ENCODE assay signal across 15 cellular contexts in the genomic region with DNA sequence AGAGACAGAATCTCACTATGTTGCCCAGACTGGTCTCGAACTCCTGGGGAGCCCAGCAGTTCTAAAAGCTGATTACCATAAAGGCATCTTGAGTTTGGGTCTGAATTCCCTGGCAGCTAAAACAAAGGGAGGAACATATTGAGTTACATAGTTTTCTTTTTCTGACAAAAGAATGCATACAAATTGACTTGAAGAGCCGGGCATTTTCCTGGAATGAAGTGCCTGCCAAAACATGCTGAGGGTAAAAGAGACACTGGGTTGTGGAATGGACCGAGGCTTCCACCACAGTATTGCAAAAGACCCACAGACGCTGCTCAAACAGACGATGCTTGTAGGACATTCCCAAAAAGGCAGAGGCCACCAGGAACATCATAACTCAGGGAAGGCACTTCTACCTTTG. TPM values are rescaled to one million over a fixed set of nuclear protein-coding genes. Genes with fewer than 3 reads are reported as not detected.
DNase-seq lines count a peak whose midpoint lies in the region; ATAC-seq, FAIRE-seq and TF ChIP-seq lines count a peak whose summit lies in the region.
"Had no signal": no experiment of that assay in that cellular context is flagged by ENCODE, and none has a peak within 500 bp of the region (broad histone marks: within the 10 kb centered on the region; RNA-seq: fewer than 3 reads in every experiment).

No MANE protein-coding gene starts in this region.

- H3K27me3 Mint-ChIP-seq in stimulated activated naive B cell treated with anti-CD40 and anti-IgM and Interleukin-4, amounts not matched to agents 10 μg/mL and 1 μg/mL and 100 μg/mL, for 72 hours: no peaks in the 10 kb centered on the region

- TF ChIP-seq CTCF in keratinocyte (optimal IDR thresholded peaks at IDR 0.05 in 1 of 3, IDR thresholded peaks at IDR 0.05 in 1 of 3, conservative IDR thresholded peaks at IDR 0.05 in 1 of 3; ENCODE audit: extremely low read depth in 1 of 3, insufficient read depth in 2 of 3, low read length in 3 of 3) (no peak), stomach (IDR thresholded peaks at IDR 0.05) (no peak), testis (IDR thresholded peaks at IDR 0.05) (no peak)

- H3K9ac ChIP-seq in keratinocyte (ENCODE audit: control insufficient read depth, extremely low read depth, insufficient read depth, low read length): no peak overlapping the region

- no peak overlapping the region for H2AFZ ChIP-seq in keratinocyte (ENCODE audit: control insufficient read depth, low read length)

- dilution Hi-C loops in keratinocyte (cut with MboI; ENCODE audit: extremely low pct_ligation_motif_present, low sequenced_read_pairs): no loop called here

- H3K36me3 Mint-ChIP-seq in stimulated activated naive B cell treated with anti-CD40 and anti-IgM and Interleukin-4, amounts not matched to agents 10 μg/mL and 1 μg/mL and 100 μg/mL, for 72 hours: no peaks in the 10 kb centered on the region

- DNase-seq in GM04504 (ENCODE audit: low read depth): peak; percentile 47
- DNase-seq in astrocyte of the hippocampus (ENCODE audit: low read depth, low spot score): peak; percentile 62
- no peak for DNase-seq in keratinocyte (ENCODE audit: low read depth, low spot score)
- no peak for DNase-seq in stomach
- no peak for DNase-seq in activated CD4-positive, CD25-positive, alpha-beta regulatory T cell (lab: John Stamatoyannopoulos, UW)
- DNase-seq in stimulated activated naive B cell treated with anti-CD40 and anti-IgM and Interleukin-4, amounts not matched to agents 10 μg/mL and 1 μg/mL and 100 μg/mL, for 72 hours: no peak
- no peak for DNase-seq in testis
- no peak for DNase-seq in 8988T
- DNase-seq: activated CD8-positive, alpha-beta memory T cell treated with anti-CD3 and anti-CD28 coated beads for 24 hours; activated gamma-delta T cell treated with Interleukin-2 at 50 U/mL for 16 hours; Calu3; NCI-H2081 treated with DMSO at 0.1 percent for 48 hours; stimulated activated CD4-positive, alpha-beta T cell treated with anti-CD3 and anti-CD28 coated beads, Interleukin-2, amount 100 ng/mL, for 48 hours had no signal

- no peak overlapping the region for H3K4me2 ChIP-seq in keratinocyte (ENCODE audit: control insufficient read depth, extremely low read depth, insufficient read depth, low read depth, low read length)

- intact Hi-C loops in stomach (cut with DNase I; ENCODE audit: low total_unique reads) (no loop called here), testis (cut with DNase I; ENCODE audit: low total_unique reads) (no loop called here)

- H3K9me3 ChIP-seq in keratinocyte (ENCODE audit: control insufficient read depth, low read depth, low read length): no peaks in the 10 kb centered on the region
- no peaks in the 10 kb centered on the region for H3K9me3 ChIP-seq in stomach
- no peaks in the 10 kb centered on the region for H3K9me3 ChIP-seq in testis
- H3K9me3 ChIP-seq: SJSA1 had no signal

- no peaks in the 10 kb centered on the region for H4K20me1 ChIP-seq in keratinocyte (ENCODE audit: control insufficient read depth, extremely low read depth, insufficient read depth, low read length)

- TF ChIP-seq EP300 in stomach (IDR thresholded peaks at IDR 0.05): no peak

- H3K4me3 ChIP-seq in keratinocyte (ENCODE audit: control insufficient read depth in 2 of 3, extremely low read depth in 1 of 3, insufficient read depth in 2 of 3, low read depth in 1 of 3, low read length in 3 of 3) (no peak overlapping the region), stomach (no peak overlapping the region), testis (no peak overlapping the region)
- H3K4me3 ChIP-seq: cardiac muscle cell, SJSA1 had no signal

- H3K27ac ChIP-seq in keratinocyte (ENCODE audit: control insufficient read depth, insufficient read depth, low read length) (no peak overlapping the region), stomach (peak overlapping the region in 3 of 5 donors; percentile 74 to 91 (median 85)), testis (no peak overlapping the region)
- H3K27ac ChIP-seq: cardiac muscle cell, SJSA1 had no signal

- no peak for ATAC-seq in stimulated activated naive B cell treated with anti-CD40 and anti-IgM and Interleukin-4, amounts not matched to agents 10 μg/mL and 1 μg/mL and 100 μg/mL, for 72 hours (replicated peaks)

- TF ChIP-seq POLR2A in stomach (IDR thresholded peaks at IDR 0.05) (no peak), testis (IDR thresholded peaks at IDR 0.05) (no peak)

- no peaks in the 10 kb centered on the region for H3K27me3 ChIP-seq in keratinocyte (ENCODE audit: control insufficient read depth, extremely low read depth, insufficient read depth, low read length)
- H3K27me3 ChIP-seq in stomach: no peaks in the 10 kb centered on the region
- no peaks in the 10 kb centered on the region for H3K27me3 ChIP-seq in testis
- H3K27me3 ChIP-seq: cardiac muscle cell, SJSA1 had no signal

- no peaks in the 10 kb centered on the region for H3K79me2 ChIP-seq in keratinocyte (ENCODE audit: control insufficient read depth, insufficient read depth, low read length)

- WGBS in stomach, 5 donors: 61 to 69% (median 65%) methylated on average over 5 of the region's 5 CpGs
- WGBS in testis, 2 donors: 52 to 58% methylated on average over 5 of the region's 5 CpGs

- no peak overlapping the region for H3K27ac Mint-ChIP-seq in stimulated activated naive B cell treated with anti-CD40 and anti-IgM and Interleukin-4, amounts not matched to agents 10 μg/mL and 1 μg/mL and 100 μg/mL, for 72 hours

- no peaks in the 10 kb centered on the region for H3K9me3 Mint-ChIP-seq in stimulated activated naive B cell treated with anti-CD40 and anti-IgM and Interleukin-4, amounts not matched to agents 10 μg/mL and 1 μg/mL and 100 μg/mL, for 72 hours

- no peaks in the 10 kb centered on the region for H3K36me3 ChIP-seq in keratinocyte (ENCODE audit: control insufficient read depth in 2 of 2, extremely low read depth in 1 of 2, insufficient read depth in 2 of 2, low read length in 2 of 2)
- no peaks in the 10 kb centered on the region for H3K36me3 ChIP-seq in stomach
- no peaks in the 10 kb centered on the region for H3K36me3 ChIP-seq in testis (ENCODE audit: low read depth, missing control alignments)
- H3K36me3 ChIP-seq: cardiac muscle cell, SJSA1 had no signal

- H3K4me1 Mint-ChIP-seq in stimulated activated naive B cell treated with anti-CD40 and anti-IgM and Interleukin-4, amounts not matched to agents 10 μg/mL and 1 μg/mL and 100 μg/mL, for 72 hours: peaks cover 17 to 30% of the 10 kb centered on the region in 2 donors

- H3K9me1 ChIP-seq in keratinocyte (ENCODE audit: control insufficient read depth, extremely low read depth, insufficient read depth, low read length): no peaks in the 10 kb centered on the region

- H3K4me3 Mint-ChIP-seq in stimulated activated naive B cell treated with anti-CD40 and anti-IgM and Interleukin-4, amounts not matched to agents 10 μg/mL and 1 μg/mL and 100 μg/mL, for 72 hours: no peak overlapping the region

- FAIRE-seq in keratinocyte (lab: Jason Lieb, UNC): peak; percentile 56

- peaks cover 12% of the 10 kb centered on the region for H3K4me1 ChIP-seq in keratinocyte (ENCODE audit: control insufficient read depth, extremely low read depth, insufficient read depth, low read length)
- H3K4me1 ChIP-seq in stomach: peaks cover 8 to 37% (median 26%) of the 10 kb centered on the region in 4 donors
- peaks cover 7% of the 10 kb centered on the region for H3K4me1 ChIP-seq in testis

RNA-seq across cellular contexts. Expression of a gene that starts 35.1 kb away (rescaled TPM):
- polyA plus RNA-seq in keratinocyte (6.1 to 12.6 TPM (median 7.8 TPM) in 3 replicates), stomach (10 to 100 TPM in 1 of 3 donors, 1 to 10 TPM in 2; 5.6 to 10.7 (median 7.7) TPM), testis (ENCODE audit: insufficient read depth, low read depth, low replicate concordance) (4.6 TPM)
- 54.1 TPM for polyA plus RNA-seq in keratinocyte (2011; ENCODE audit: low read depth)
- 6.1 and 9.9 TPM in 2 replicates for polyA plus RNA-seq in keratinocyte (2011; cell fraction: cytosol; rRNA removed)
- polyA plus RNA-seq in keratinocyte (2011; cell fraction: nucleus; rRNA removed): 10.9 and 14.1 TPM in 2 replicates
- 7.1 and 16.7 TPM in 2 replicates for polyA plus RNA-seq in keratinocyte (2012; ENCODE audit: low replicate concordance)
- polyA minus RNA-seq in keratinocyte: 5.1 to 35.5 TPM (median 8.1 TPM) in 3 replicates
- 12.3 TPM for polyA minus RNA-seq in keratinocyte (2011; cell fraction: cytosol; rRNA and poly(A)+ RNA removed)
- 14.0 and 38.4 TPM in 2 replicates for polyA minus RNA-seq in keratinocyte (2011; cell fraction: nucleus; rRNA and poly(A)+ RNA removed)
- total RNA-seq in stomach (100 to 1,000 TPM in 1 of 5 donors, 10 to 100 TPM in 4; 31.6 to 113 (median 54.3) TPM), testis (10 to 100 TPM; 31.3 to 33.7 TPM)

Comparison
In these comparisons a context has a peak if more than half of its experiments do, and no peak if none do; other contexts are left out.
1. DNase-seq: peak in GM04504 (single experiment) and astrocyte of the hippocampus (single experiment); none in keratinocyte (single experiment), stomach (single experiment), activated CD4-positive, CD25-positive, alpha-beta regulatory T cell (0 of 4), stimulated activated naive B cell treated with anti-CD40 and anti-IgM and Interleukin-4, amounts not matched to agents 10 μg/mL and 1 μg/mL and 100 μg/mL, for 72 hours (single experiment), testis (single experiment) and 8988T (single experiment).
2. H3K27ac ChIP-seq: peak in stomach (3 of 5); none in keratinocyte (single experiment) and testis (0 of 2).